Comparison of ENCODE assay signal across 9 cellular contexts in the genomic region with DNA sequence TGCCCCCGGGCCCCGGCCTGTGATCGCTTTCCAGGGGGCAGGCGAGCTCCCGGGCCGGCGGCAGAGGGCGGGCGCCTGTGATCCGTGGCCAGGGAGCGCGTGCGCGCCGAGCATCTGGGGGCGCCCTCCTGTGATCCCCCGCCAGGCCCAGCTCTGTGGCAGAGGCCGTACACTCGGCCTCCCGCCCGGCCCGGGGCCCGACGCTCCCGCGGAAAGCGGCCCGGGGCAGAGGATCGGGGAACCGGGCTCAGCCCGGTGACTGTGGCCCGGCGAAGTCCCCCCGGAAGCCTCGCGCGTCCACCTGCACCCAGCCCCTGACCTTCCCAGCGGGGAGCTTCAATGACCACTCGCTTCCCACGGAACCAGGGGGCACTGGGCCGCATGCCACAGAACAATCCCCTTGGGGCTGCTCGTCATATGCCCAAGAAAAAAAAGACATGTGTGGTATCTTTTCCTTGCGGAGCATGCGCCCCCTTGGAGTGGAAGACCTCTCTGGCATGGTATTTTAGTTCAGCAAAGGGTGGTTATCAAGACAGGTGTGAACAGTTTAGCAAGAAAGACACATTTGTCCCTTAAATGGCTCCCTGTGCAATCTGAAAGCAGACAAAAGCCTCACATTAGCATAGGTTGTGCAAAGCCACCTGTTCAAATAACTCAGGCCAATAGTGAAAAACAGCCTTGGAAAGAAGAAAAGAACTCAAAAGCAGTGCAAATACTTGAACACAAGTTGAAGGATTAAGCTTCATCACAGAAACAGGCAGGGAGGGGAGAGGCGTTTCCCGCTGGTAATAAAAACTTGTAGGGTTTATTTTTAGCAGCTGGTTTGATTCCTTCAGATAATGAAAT.
DNase-seq lines count a peak whose midpoint lies in the region; ATAC-seq and TF ChIP-seq lines count a peak whose summit lies in the region.
"Had no signal": no experiment of that assay in that cellular context is flagged by ENCODE, and none has a peak within 500 bp of the region (broad histone marks: within the 10 kb centered on the region; RNA-seq: fewer than 3 reads in every experiment).

No MANE protein-coding gene starts in this region.

- H2BK120ac ChIP-seq in mesenchymal stem cell (ENCODE audit: low read depth, low read length), result no peak overlapping the region

- H3K4ac ChIP-seq in mesenchymal stem cell (ENCODE audit: low read depth in 1 of 2, low read length in 2 of 2), result no peak overlapping the region

- H2BK15ac ChIP-seq in mesenchymal stem cell (ENCODE audit: low read depth, poor library complexity, severe bottlenecking), result no peak overlapping the region

- no peak for TF ChIP-seq CTCF in brain microvascular endothelial cell (IDR thresholded peaks at IDR 0.05; ENCODE audit: low read depth, low read length, missing control alignments)

- no peaks in the 10 kb centered on the region for H3K9me3 ChIP-seq in mesenchymal stem cell (ENCODE audit: control insufficient read depth, low read length)
- H3K9me3 ChIP-seq: heart right ventricle had no signal

- H3K27me3 ChIP-seq in brain microvascular endothelial cell (replicated peaks), result no peaks in the 10 kb centered on the region
- H3K27me3 ChIP-seq in mesenchymal stem cell (ENCODE audit: control insufficient read depth in 1 of 2, insufficient read depth in 1 of 2, low read length in 2 of 2), result peaks cover 7 to 14% of the 10 kb centered on the region in 2 experiments

- H3K27me3 Mint-ChIP-seq in T-helper 2 cell treated with Interferon-gamma antibody and Interleukin-4, amounts not matched to agents 5 μg/mL and 100 μg/mL, for 36 hours (ENCODE audit: low read depth), result peaks cover 32% of the 10 kb centered on the region

- no peaks in the 10 kb centered on the region for H3K36me3 Mint-ChIP-seq in T-helper 2 cell treated with Interferon-gamma antibody and Interleukin-4, amounts not matched to agents 5 μg/mL and 100 μg/mL, for 36 hours (ENCODE audit: low read depth)

- ATAC-seq in HG02885 (IDR thresholded peaks at IDR 0.05; ENCODE audit: poor library complexity, unreplicated experiment), result no peak

- no peak overlapping the region for H2BK5ac ChIP-seq in mesenchymal stem cell (ENCODE audit: low read depth, low read length, poor library complexity, severe bottlenecking)

- H3K36me3 ChIP-seq in brain microvascular endothelial cell (replicated peaks), result no peaks in the 10 kb centered on the region
- H3K36me3 ChIP-seq in mesenchymal stem cell (ENCODE audit: control insufficient read depth in 1 of 2, insufficient read depth in 2 of 2, low read depth in 1 of 2, low read length in 2 of 2), result no peaks in the 10 kb centered on the region
- H3K36me3 ChIP-seq: heart right ventricle had no signal

- no peaks in the 10 kb centered on the region for H3K79me1 ChIP-seq in mesenchymal stem cell (replicated peaks; ENCODE audit: low read length, poor library complexity, severe bottlenecking)

- peak overlapping the region; percentile 55 for H3K4me2 ChIP-seq in mesenchymal stem cell (ENCODE audit: low read length, poor library complexity, severe bottlenecking)

- peak; percentile 24 for DNase-seq in AG20443 (ENCODE audit: low spot score)
- DNase-seq in NCI-H1105 (lab: John Stamatoyannopoulos, UW), result peak; percentile 40
- no peak for DNase-seq in brain microvascular endothelial cell
- DNase-seq in mesenchymal stem cell, result no peak
- no peak for DNase-seq in T-helper 2 cell treated with Interferon-gamma antibody and Interleukin-4, amounts not matched to agents 5 μg/mL and 100 μg/mL, for 36 hours (ENCODE audit: low spot score)
- DNase-seq in stimulated activated CD4-positive, alpha-beta T cell treated with anti-CD3 and anti-CD28 coated beads, Interleukin-2, amount 100 ng/mL, for 48 hours, result no peak
- no peak for DNase-seq in foreskin melanocyte
- DNase-seq: heart right ventricle had no signal

- H2AFZ ChIP-seq in mesenchymal stem cell (ENCODE audit: low read depth, low read length), result no peak overlapping the region

- no peak overlapping the region for H3K27ac Mint-ChIP-seq in T-helper 2 cell treated with Interferon-gamma antibody and Interleukin-4, amounts not matched to agents 5 μg/mL and 100 μg/mL, for 36 hours

- no peak overlapping the region for H3K4me3 Mint-ChIP-seq in T-helper 2 cell treated with Interferon-gamma antibody and Interleukin-4, amounts not matched to agents 5 μg/mL and 100 μg/mL, for 36 hours

- H3K4me3 ChIP-seq in brain microvascular endothelial cell (ENCODE audit: low read depth, low read length) (peak overlapping the region; percentile 55), mesenchymal stem cell (ENCODE audit: insufficient read depth in 1 of 2, low read depth in 1 of 2, low read length in 2 of 2) (peak overlapping the region; percentile 31 to 64)

- H4K91ac ChIP-seq in mesenchymal stem cell (ENCODE audit: low read length), result no peak overlapping the region

- no peak overlapping the region for H3K23ac ChIP-seq in mesenchymal stem cell (ENCODE audit: low read length in 2 of 2)

- no peak overlapping the region for H2AK5ac ChIP-seq in mesenchymal stem cell (ENCODE audit: low read length, severe bottlenecking)

- H3K18ac ChIP-seq in mesenchymal stem cell (ENCODE audit: low read depth in 1 of 2, low read length in 2 of 2), result no peak overlapping the region

- peaks cover 10% of the 10 kb centered on the region for H3K4me1 ChIP-seq in mesenchymal stem cell (ENCODE audit: control insufficient read depth, insufficient read depth, low read depth, low read length)

- no peak overlapping the region for H4K8ac ChIP-seq in mesenchymal stem cell (ENCODE audit: low read length)

- H3K9me3 Mint-ChIP-seq in T-helper 2 cell treated with Interferon-gamma antibody and Interleukin-4, amounts not matched to agents 5 μg/mL and 100 μg/mL, for 36 hours, result no peaks in the 10 kb centered on the region

- in situ Hi-C loops in brain microvascular endothelial cell (cut with HindIII; ENCODE audit: low pct_ligation_motif_present, low sequenced_read_pairs), result no loop called here

- no peak overlapping the region for H3K14ac ChIP-seq in mesenchymal stem cell (ENCODE audit: low read length in 2 of 2)

- H3K27ac ChIP-seq in brain microvascular endothelial cell (no peak overlapping the region), mesenchymal stem cell (ENCODE audit: low read length, poor library complexity, severe bottlenecking) (no peak overlapping the region)
- H3K27ac ChIP-seq: heart right ventricle had no signal

- no peak overlapping the region for H2BK12ac ChIP-seq in mesenchymal stem cell (ENCODE audit: low read length in 2 of 2)

- 13% methylated on average over 46 of the region's 46 CpGs for WGBS in mesenchymal stem cell

- no peak overlapping the region for H3K9ac ChIP-seq in mesenchymal stem cell (ENCODE audit: low read length)

- H3K4me1 Mint-ChIP-seq in T-helper 2 cell treated with Interferon-gamma antibody and Interleukin-4, amounts not matched to agents 5 μg/mL and 100 μg/mL, for 36 hours (ENCODE audit: low read depth), result no peaks in the 10 kb centered on the region

Comparison
In these comparisons a context has a peak if more than half of its experiments do, and no peak if none do; other contexts are left out.
1. DNase-seq: peak in AG20443 (single experiment) and NCI-H1105 (single experiment); none in brain microvascular endothelial cell (single experiment), mesenchymal stem cell (single experiment), T-helper 2 cell treated with Interferon-gamma antibody and Interleukin-4, amounts not matched to agents 5 μg/mL and 100 μg/mL, for 36 hours (single experiment), stimulated activated CD4-positive, alpha-beta T cell treated with anti-CD3 and anti-CD28 coated beads, Interleukin-2, amount 100 ng/mL, for 48 hours (0 of 2) and foreskin melanocyte (single experiment).